8 cellular contexts compared by ENCODE assay signal in the genomic region with DNA sequence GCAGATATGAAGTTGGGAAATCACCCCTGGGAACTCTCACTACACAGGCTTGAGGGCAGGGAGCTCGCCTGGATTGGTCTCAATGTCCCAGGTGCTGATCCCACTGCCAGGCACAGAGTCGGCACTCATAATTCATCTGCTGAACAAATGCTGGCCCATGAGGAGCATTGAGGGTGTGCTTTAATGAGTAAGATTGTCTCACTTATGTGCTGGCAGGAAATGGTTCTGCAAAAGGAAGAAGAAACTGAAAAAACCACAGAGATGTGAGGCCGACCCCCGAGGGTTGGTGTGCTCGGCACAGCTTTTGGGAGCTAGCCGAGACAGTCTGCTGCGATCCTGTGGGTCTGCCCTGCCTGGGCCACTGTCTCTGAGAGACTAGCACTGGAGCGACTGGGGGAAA. TPM values are rescaled to one million over a fixed set of nuclear protein-coding genes. Genes with fewer than 3 reads are reported as not detected.
A peak's percentile ranks its signal among the peaks of the same experiment; 100 is the strongest.
DNase-seq lines count a peak whose midpoint lies in the region; ATAC-seq lines count a peak whose summit lies in the region.

No MANE protein-coding gene starts in this region.

- peaks cover 1% of the 10 kb centered on the region for H3K79me1 ChIP-seq in trophoblast cell (ENCODE audit: low read length)

- no peak overlapping the region for H3K14ac ChIP-seq in trophoblast cell (ENCODE audit: low read length)

- no peaks in the 10 kb centered on the region for H3K36me3 ChIP-seq in trophoblast cell (ENCODE audit: control insufficient read depth in 1 of 2, insufficient read depth in 2 of 2, low read length in 2 of 2)

- no CpG with 5 or more reads among the region's 8 CpGs for WGBS in trophoblast cell (ENCODE audit: extremely low coverage, insufficient coverage, insufficient read length)

- no peaks in the 10 kb centered on the region for H3K27me3 ChIP-seq in trophoblast cell (ENCODE audit: insufficient read depth, low read length)

- peak; percentile 57 for DNase-seq in activated CD8-positive, alpha-beta memory T cell treated with anti-CD3 and anti-CD28 coated beads, Interleukin-2, amount 50 U/mL, for 4 hours
- DNase-seq in trophoblast cell (no peak), NCI-H2107 (lab: John Stamatoyannopoulos, UW) (no peak), DMS153 (lab: John Stamatoyannopoulos, UW) (no peak), SW 1271 (lab: John Stamatoyannopoulos, UW) (no peak)

- no peaks in the 10 kb centered on the region for H3K4me1 ChIP-seq in trophoblast cell (ENCODE audit: control insufficient read depth in 1 of 2, insufficient read depth in 2 of 2, low read length in 2 of 2)

- H3K4ac ChIP-seq in trophoblast cell (ENCODE audit: low read depth, low read length): no peak overlapping the region

- H3K9ac ChIP-seq in trophoblast cell (ENCODE audit: low read length): no peak overlapping the region

- H3K18ac ChIP-seq in trophoblast cell (ENCODE audit: low read length): no peak overlapping the region

- H4K12ac ChIP-seq in trophoblast cell (ENCODE audit: low read depth, low read length): no peak overlapping the region

- no peak overlapping the region for H2AK5ac ChIP-seq in trophoblast cell (ENCODE audit: low read length)

- no peak overlapping the region for H3K27ac ChIP-seq in trophoblast cell (ENCODE audit: low read depth, low read length)

- ATAC-seq in GM19043 (IDR thresholded peaks at IDR 0.05; ENCODE audit: low read depth, unreplicated experiment) (peak; percentile 63), HG03354 (IDR thresholded peaks at IDR 0.05; ENCODE audit: poor library complexity, severe bottlenecking, unreplicated experiment) (peak; percentile 88), HG02970 (IDR thresholded peaks at IDR 0.05; ENCODE audit: low FRiP score, unreplicated experiment) (no peak)

- H3K9me3 ChIP-seq in trophoblast cell (ENCODE audit: insufficient read depth, low read depth, low read length): no peaks in the 10 kb centered on the region

- no peak overlapping the region for H2BK120ac ChIP-seq in trophoblast cell (ENCODE audit: insufficient read depth, low read length, poor library complexity)

- no peaks in the 10 kb centered on the region for H3K79me2 ChIP-seq in trophoblast cell (ENCODE audit: control insufficient read depth, insufficient read depth, low read length, poor library complexity)

- no peak overlapping the region for H2AFZ ChIP-seq in trophoblast cell (ENCODE audit: insufficient read depth, low read length, poor library complexity)

- H4K8ac ChIP-seq in trophoblast cell (ENCODE audit: low read depth, low read length): no peak overlapping the region

- H3K4me2 ChIP-seq in trophoblast cell (ENCODE audit: low read length): no peak overlapping the region

- no peak overlapping the region for H3K23ac ChIP-seq in trophoblast cell (ENCODE audit: low read length)

- no peak overlapping the region for H2BK12ac ChIP-seq in trophoblast cell (ENCODE audit: low read length)

- no peak overlapping the region for H3K4me3 ChIP-seq in trophoblast cell (ENCODE audit: low read depth, low read length)

- H4K91ac ChIP-seq in trophoblast cell (ENCODE audit: low read depth, low read length): peak overlapping the region; percentile 34

- no peak overlapping the region for H2BK5ac ChIP-seq in trophoblast cell (ENCODE audit: low read depth, low read length, poor library complexity)

RNA-seq across cellular contexts. Expression of a gene that starts 9.4 kb away (rescaled TPM):
- polyA plus RNA-seq in trophoblast cell (2013): 0.18 and 0.22 TPM in 2 replicates

RNA-seq across cellular contexts. Expression of a gene that starts 17.2 kb away (rescaled TPM):
- 0.79 and 0.99 TPM in 2 replicates for polyA plus RNA-seq in trophoblast cell (2013)

RNA-seq across cellular contexts. Expression of a gene that starts 47.9 kb away (rescaled TPM):
- polyA plus RNA-seq in trophoblast cell (2013): 1.4 and 1.5 TPM in 2 replicates
